ENCODE assay signal across 8 cellular contexts in the genomic region with DNA sequence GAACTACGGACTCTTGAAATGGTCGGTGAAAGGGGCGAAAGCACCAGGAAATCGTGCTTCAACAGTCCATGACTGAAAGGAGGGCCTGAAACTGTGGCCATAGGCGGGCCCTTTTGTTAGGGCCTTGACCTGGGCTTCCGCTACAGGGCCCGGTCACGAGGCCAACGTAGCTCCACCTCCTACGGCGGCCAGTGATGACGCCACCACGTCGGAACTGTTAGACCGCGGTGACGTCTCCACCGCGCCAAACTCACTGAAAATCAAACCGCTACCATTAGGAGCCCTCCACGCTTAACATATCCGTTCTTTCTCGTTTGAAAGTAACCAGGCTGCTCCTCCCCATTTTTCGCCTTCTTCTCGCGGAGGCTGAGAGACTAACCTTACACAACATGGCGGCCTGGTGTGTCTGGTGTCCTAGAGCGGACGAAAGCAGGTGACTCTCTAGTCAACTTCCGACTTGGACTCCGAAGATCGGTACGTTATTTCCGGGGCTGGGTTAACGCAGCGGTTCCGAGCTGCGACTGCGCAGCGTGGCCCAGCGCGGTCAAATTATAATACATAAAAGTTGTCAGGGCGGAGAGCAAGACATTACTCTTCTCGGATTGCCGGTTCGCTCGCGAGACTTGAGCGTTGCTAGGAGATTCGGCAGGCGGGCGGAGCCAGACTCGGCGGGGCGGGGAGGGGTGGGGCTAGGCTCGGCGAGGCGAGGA. TPM values are rescaled to one million over a fixed set of nuclear protein-coding genes. Genes with fewer than 3 reads are reported as not detected.
DNase-seq lines count a peak whose midpoint lies in the region; ATAC-seq and TF ChIP-seq lines count a peak whose summit lies in the region.

No MANE protein-coding gene starts in this region.

- H3K36me3 ChIP-seq in adrenal gland (replicated peaks in 1 of 2) (no peaks in the 10 kb centered on the region), heart right ventricle (peaks cover 0 to 7% (median 0%) of the 10 kb centered on the region in 9 donors)

- intact Hi-C loops in adrenal gland (cut with DNase I) (no loop called here), heart right ventricle (cut with DNase I) (loop anchor here in 2 of 10 donors (5.0 kb wide), 2 partner anchors 227 to 977 kb away; a partner anchor contains a TSS)

- 0 to 1% (median 1%) methylated on average over 19 to 58 of the region's 58 CpGs for WGBS in adrenal gland, 4 donors
- 0% methylated on average over 58 of the region's 58 CpGs for WGBS in heart right ventricle, 2 donors

- no peak overlapping the region for H3K27ac Mint-ChIP-seq in type B pancreatic cell

- in situ Hi-C loops in GM13976 (cut with MboI; ENCODE audit: low sequenced_read_pairs, unreplicated experiment), result loop anchor here (10.0 kb wide), 1 partner anchor 745 kb away; no protein-coding TSS in a partner anchor

- peak; percentile 96 for DNase-seq in GM13976 (ENCODE audit: low spot score)
- peak; percentile 97 for DNase-seq in NCI-H1436 (lab: John Stamatoyannopoulos, UW)
- DNase-seq in SW 1271 (lab: John Stamatoyannopoulos, UW), result peak; percentile 88 to 91
- DNase-seq in adrenal gland, result peak; percentile 98 to 99 (median 99)
- DNase-seq in heart right ventricle, result peak; percentile 98
- DNase-seq in pons (ENCODE audit: low spot score), result peak; percentile 100
- DNase-seq in type B pancreatic cell (ENCODE audit: extremely low spot score, unreplicated experiment), result peak; percentile 98

- TF ChIP-seq CTCF in GM13976 (IDR thresholded peaks at IDR 0.05; ENCODE audit: borderline replicate concordance, control extremely low read depth, extremely low read depth, insufficient read depth, missing control alignments) (no peak), adrenal gland (IDR thresholded peaks at IDR 0.05) (no peak), heart right ventricle (IDR thresholded peaks at IDR 0.05) (no peak), type B pancreatic cell (conservative IDR thresholded peaks at IDR 0.05) (no peak)

- H3K36me3 Mint-ChIP-seq in type B pancreatic cell, result no peaks in the 10 kb centered on the region

- H3K27me3 ChIP-seq in adrenal gland, result no peaks in the 10 kb centered on the region
- H3K27me3 ChIP-seq in heart right ventricle, result no peaks in the 10 kb centered on the region

- H3K4me1 ChIP-seq in adrenal gland (replicated peaks in 1 of 2) (peaks cover 5 to 37% of the 10 kb centered on the region in 2 donors), heart right ventricle (peaks cover 0 to 63% (median 18%) of the 10 kb centered on the region in 9 donors)

- peak; percentile 75 to 83 for TF ChIP-seq POLR2A in adrenal gland (IDR thresholded peaks at IDR 0.05)

- no peak overlapping the region for H3K4me3 Mint-ChIP-seq in type B pancreatic cell

- ATAC-seq in HG02840 (IDR thresholded peaks at IDR 0.05; ENCODE audit: low FRiP score, unreplicated experiment), result peak; percentile 86
- peak; percentile 89 to 97 (median 95) for ATAC-seq in heart right ventricle

- H3K27ac ChIP-seq in adrenal gland (peak overlapping the region; percentile 96 to 100 (median 98)), heart right ventricle (peak overlapping the region; percentile 83 to 100 (median 96))

- no peaks in the 10 kb centered on the region for H3K9me3 Mint-ChIP-seq in type B pancreatic cell

- H3K4me1 Mint-ChIP-seq in type B pancreatic cell (ENCODE audit: unreplicated experiment), result peaks cover 25% of the 10 kb centered on the region

- H3K4me3 ChIP-seq in adrenal gland, result peak overlapping the region in 3 of 4 donors; percentile 54 to 73 (median 63)
- H3K4me3 ChIP-seq in heart right ventricle, result peak overlapping the region; percentile 69 to 90 (median 80)

- H3K27me3 Mint-ChIP-seq in type B pancreatic cell, result no peaks in the 10 kb centered on the region

- H3K9me3 ChIP-seq in adrenal gland (replicated peaks in 1 of 3) (no peaks in the 10 kb centered on the region), heart right ventricle (no peaks in the 10 kb centered on the region)

RNA-seq across cellular contexts. Expression of a gene that starts 0.4 kb away (rescaled TPM):
- total RNA-seq in adrenal gland (100 to 1,000 TPM in 1 of 8 donors, 10 to 100 TPM in 7; 32.3 to 123 (median 60.0) TPM), heart right ventricle (10 to 100 TPM; 43.9 to 88.3 (median 53.1) TPM), type B pancreatic cell (ENCODE audit: low replicate concordance) (117 and 124 TPM in 2 replicates)
- polyA plus RNA-seq in adrenal gland (100 to 1,000 TPM in 1 of 3 donors, 10 to 100 TPM in 2; 18.7 to 244 (median 23.7) TPM), heart right ventricle (100 to 1,000 TPM in 1 of 2 donors, 10 to 100 TPM in 1; 20.2 to 106 TPM)

RNA-seq across cellular contexts. Expression of a gene that starts 23.9 kb away (rescaled TPM):
- 10 to 100 TPM; 22.8 to 48.4 (median 29.3) TPM for total RNA-seq in adrenal gland
- polyA plus RNA-seq in adrenal gland, result 10 to 100 TPM; 10.8 to 50.7 (median 16.7) TPM
- 10 to 100 TPM; 20.2 to 31.5 (median 25.7) TPM for total RNA-seq in heart right ventricle
- polyA plus RNA-seq in heart right ventricle, result 10 to 100 TPM in 1 of 2 donors, 1 to 10 TPM in 1; 8.9 to 26.8 TPM
- total RNA-seq in type B pancreatic cell (ENCODE audit: low replicate concordance), result 32.0 and 35.7 TPM in 2 replicates

Comparison
In these comparisons a context has a peak if more than half of its experiments do, and no peak if none do; other contexts are left out.
1. Peak in every context shown above with its lines: DNase-seq, ATAC-seq, H3K4me3 ChIP-seq and H3K27ac ChIP-seq.